ENCODE assay signal across 7 cellular contexts in genomic region chr11:114075891-114076441, GRCh38. TPM values are rescaled to one million over a fixed set of nuclear protein-coding genes. Genes with fewer than 3 reads are reported as not detected.
DNase-seq lines count a peak whose midpoint lies in the region; TF ChIP-seq lines count a peak whose summit lies in the region.

No MANE protein-coding gene starts in this region.

- peak; percentile 58; the same call in 2 of the 3 replicates for TF ChIP-seq CTCF in GM12872 (IDR thresholded peaks at IDR 0.05; ENCODE audit: insufficient read depth, low read depth, low read length)
- peak; percentile 71 for TF ChIP-seq CTCF in kidney epithelial cell (IDR thresholded peaks at IDR 0.05; ENCODE audit: insufficient read depth, low read length, poor library complexity, severe bottlenecking)

- DNase-seq in OCI-M1 (lab: John Stamatoyannopoulos, UW) (peak; percentile 34), astrocyte of the hippocampus (ENCODE audit: low read depth, low spot score) (peak; percentile 82), kidney epithelial cell (ENCODE audit: low read depth) (no peak), superior temporal gyrus (ENCODE audit: extremely low spot score) (peak; percentile 67), NK-92 (lab: John Stamatoyannopoulos, UW; ENCODE audit: unreplicated experiment) (no peak), SJCRH30 (no peak)

- H3K36me3 ChIP-seq in kidney epithelial cell (ENCODE audit: control insufficient read depth, insufficient read depth, low read length), result no peaks in the 10 kb centered on the region
- H3K36me3 ChIP-seq in SJCRH30, result no peaks in the 10 kb centered on the region

- no peak overlapping the region for H3K27ac ChIP-seq in SJCRH30

- no peaks in the 10 kb centered on the region for H3K4me1 ChIP-seq in SJCRH30

- no peaks in the 10 kb centered on the region for H3K9me3 ChIP-seq in SJCRH30 (replicated peaks)

- H3K4me3 ChIP-seq in kidney epithelial cell (ENCODE audit: low read depth, low read length) (no peak overlapping the region), SJCRH30 (no peak overlapping the region)

- H3K27me3 ChIP-seq in kidney epithelial cell (ENCODE audit: control insufficient read depth, insufficient read depth, low read length), result peaks cover 15% of the 10 kb centered on the region
- H3K27me3 ChIP-seq in SJCRH30, result peaks cover 8% of the 10 kb centered on the region

RNA-seq across cellular contexts. Expression of gene ZBTB16, which starts 16.5 kb away (rescaled TPM):
- 0.08 and 5.5 TPM in 2 replicates for total RNA-seq in kidney epithelial cell
- total RNA-seq in SJCRH30 (2014; rRNA removed; shearing (Covaris generic)), result not detected in 2 replicates

Comparison
In these comparisons a context has a peak if more than half of its experiments do, and no peak if none do; other contexts are left out.
1. DNase-seq: peak in OCI-M1 (single experiment), astrocyte of the hippocampus (single experiment) and superior temporal gyrus (single experiment); none in kidney epithelial cell (single experiment), NK-92 (single experiment) and SJCRH30 (0 of 2).